ENCODE assay signal across 15 cellular contexts in the genomic region with DNA sequence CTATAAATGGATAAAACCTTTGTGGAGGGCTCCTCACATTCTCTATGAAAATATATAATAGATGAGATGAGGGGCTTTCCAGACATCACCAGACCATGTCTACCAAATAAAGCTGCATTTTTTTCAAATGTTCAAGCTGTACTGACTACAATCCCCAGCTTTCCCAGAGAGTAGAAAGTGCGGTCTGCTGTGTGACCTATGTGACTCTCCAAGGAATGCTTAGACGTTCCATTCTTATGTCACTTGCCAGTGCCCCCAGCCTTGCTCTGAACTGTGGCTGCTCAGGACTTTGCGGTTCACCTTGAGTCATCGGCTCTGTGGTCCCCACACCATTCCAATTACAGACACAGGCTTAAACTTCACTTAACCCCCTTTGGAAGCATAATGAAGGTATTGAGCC. TPM values are rescaled to one million over a fixed set of nuclear protein-coding genes. Genes with fewer than 3 reads are reported as not detected.
DNase-seq lines count a peak whose midpoint lies in the region; ATAC-seq, FAIRE-seq and TF ChIP-seq lines count a peak whose summit lies in the region.
"Had no signal": no experiment of that assay in that cellular context is flagged by ENCODE, and none has a peak within 500 bp of the region (broad histone marks: within the 10 kb centered on the region; RNA-seq: fewer than 3 reads in every experiment).

No MANE protein-coding gene starts in this region.

- no peaks in the 10 kb centered on the region for H3K36me3 ChIP-seq in DND-41 (ENCODE audit: insufficient read depth, low read length)
- H3K36me3 ChIP-seq in astrocyte (ENCODE audit: insufficient read depth, low read length) = no peaks in the 10 kb centered on the region
- H3K36me3 ChIP-seq: right atrium auricular region had no signal

- H3K9me3 Mint-ChIP-seq in astrocyte (ENCODE audit: unreplicated experiment) (no peaks in the 10 kb centered on the region), natural killer cell (no peaks in the 10 kb centered on the region)

- intact Hi-C loops in natural killer cell (cut with micrococcal nuclease) = no loop called here

- no peak overlapping the region for H3K4me3 ChIP-seq in DND-41 (ENCODE audit: low read depth in 1 of 2, low read length in 2 of 2)
- H3K4me3 ChIP-seq in astrocyte (ENCODE audit: insufficient read depth, low read depth, low read length) = peak overlapping the region; percentile 22
- H3K4me3 ChIP-seq: hepatocyte, right atrium auricular region had no signal

- peaks cover 7% of the 10 kb centered on the region for H3K4me1 Mint-ChIP-seq in astrocyte (ENCODE audit: low read depth, unreplicated experiment)
- H3K4me1 Mint-ChIP-seq in natural killer cell = no peaks in the 10 kb centered on the region

- H3K27me3 Mint-ChIP-seq in astrocyte (ENCODE audit: low read depth, unreplicated experiment) = peaks cover 9% of the 10 kb centered on the region
- H3K27me3 Mint-ChIP-seq in natural killer cell (ENCODE audit: low read depth in 2 of 2) = peaks cover 0 to 9% of the 10 kb centered on the region in 2 donors

- no peak for FAIRE-seq in astrocyte (lab: Jason Lieb, UNC)

- H2AFZ ChIP-seq in DND-41 (ENCODE audit: low read depth, low read length) (no peak overlapping the region), astrocyte (ENCODE audit: low read depth, low read length) (no peak overlapping the region)
- H2AFZ ChIP-seq: hepatocyte had no signal

- H3K27ac Mint-ChIP-seq in astrocyte (ENCODE audit: unreplicated experiment) (no peak overlapping the region), natural killer cell (no peak overlapping the region)
- H3K27ac Mint-ChIP-seq: WTC11 had no signal

- H3K4me1 ChIP-seq in DND-41 (ENCODE audit: insufficient read depth, low read length) (no peaks in the 10 kb centered on the region), astrocyte (ENCODE audit: insufficient read depth, low read length) (peaks cover 11% of the 10 kb centered on the region)
- H3K4me1 ChIP-seq: right atrium auricular region had no signal

- H3K79me2 ChIP-seq in DND-41 (ENCODE audit: insufficient read depth, low read length) (no peaks in the 10 kb centered on the region), astrocyte (ENCODE audit: insufficient read depth, low read length) (no peaks in the 10 kb centered on the region)
- H3K79me2 ChIP-seq: hepatocyte had no signal

- ATAC-seq in DND-41 (ENCODE audit: insufficient read depth, low read depth) (peak; percentile 27; the same call in 1 of the 3 replicates), natural killer cell (peak in 2 of 3 donors; percentile 29 to 38)
- ATAC-seq: WTC11 had no signal

- H3K9ac ChIP-seq in DND-41 (ENCODE audit: low read depth, low read length) = no peak overlapping the region
- peak overlapping the region; percentile 22 for H3K9ac ChIP-seq in astrocyte (ENCODE audit: low read length)

- no peaks in the 10 kb centered on the region for H3K9me3 ChIP-seq in DND-41 (ENCODE audit: insufficient read depth, low read length, severe bottlenecking)
- no peaks in the 10 kb centered on the region for H3K9me3 ChIP-seq in astrocyte (ENCODE audit: insufficient read depth, low read depth, low read length)
- H3K9me3 ChIP-seq: right atrium auricular region had no signal

- peaks cover 2% of the 10 kb centered on the region for H3K36me3 Mint-ChIP-seq in astrocyte (ENCODE audit: low read depth, unreplicated experiment)
- H3K36me3 Mint-ChIP-seq in natural killer cell = no peaks in the 10 kb centered on the region

- no peak overlapping the region for H3K4me3 Mint-ChIP-seq in astrocyte (ENCODE audit: unreplicated experiment)
- no peak overlapping the region for H3K4me3 Mint-ChIP-seq in natural killer cell
- H3K4me3 Mint-ChIP-seq: WTC11 had no signal

- TF ChIP-seq CTCF in DND-41 (IDR thresholded peaks at IDR 0.05; ENCODE audit: borderline replicate concordance, extremely low read depth, low read length, poor library complexity, severe bottlenecking) (no peak), astrocyte (IDR thresholded peaks at IDR 0.05; ENCODE audit: insufficient read depth, low read depth, low read length) (no peak), natural killer cell (IDR thresholded peaks at IDR 0.05) (no peak)

- H3K27me3 ChIP-seq in DND-41 (ENCODE audit: insufficient read depth, low read length, poor library complexity) = peaks cover 2% of the 10 kb centered on the region
- H3K27me3 ChIP-seq in astrocyte (ENCODE audit: insufficient read depth, low read length) = no peaks in the 10 kb centered on the region
- H3K27me3 ChIP-seq: hepatocyte had no signal

- no peak overlapping the region for H3K27ac ChIP-seq in DND-41 (ENCODE audit: low read length)
- H3K27ac ChIP-seq in astrocyte (ENCODE audit: low read depth, low read length) = no peak overlapping the region
- H3K27ac ChIP-seq: hepatocyte, right atrium auricular region, RWPE1 had no signal

- H3K4me2 ChIP-seq in DND-41 (ENCODE audit: insufficient read depth, low read length) (no peak overlapping the region), astrocyte (ENCODE audit: low read length) (peak overlapping the region; percentile 76)
- H3K4me2 ChIP-seq: hepatocyte had no signal

- DNase-seq in DND-41 (no peak), HS-27A (ENCODE audit: low read depth) (peak; percentile 26), astrocyte (ENCODE audit: low read depth) (peak; percentile 91), natural killer cell (no peak), OCI-M2 (lab: John Stamatoyannopoulos, UW; ENCODE audit: unreplicated experiment) (no peak), OCI-M1 (lab: John Stamatoyannopoulos, UW) (no peak), SK-N-DZ (ENCODE audit: low spot score) (no peak), DMS 273 treated with DMSO at 0.1 percent for 48 hours (lab: John Stamatoyannopoulos, UW) (no peak)
- DNase-seq: activated naive CD4-positive, alpha-beta T cell treated with anti-CD3 and anti-CD28 coated beads, Interleukin-2, amount 50 U/mL, for 16 hours; effector CD8-positive, alpha-beta T cell; NCI-H2081 had no signal

- H4K20me1 ChIP-seq in DND-41 (ENCODE audit: insufficient read depth, low read length) (no peaks in the 10 kb centered on the region), astrocyte (ENCODE audit: insufficient read depth, low read length) (no peaks in the 10 kb centered on the region)

RNA-seq across cellular contexts. Expression of a gene that starts 47.8 kb away (rescaled TPM):
- not detected in 2 replicates for total RNA-seq in astrocyte
- not detected for total RNA-seq in natural killer cell
- polyA plus RNA-seq in SK-N-DZ (2014; cell fraction: cytosol; rRNA removed) = not detected in 2 replicates
- not detected in 2 replicates for polyA plus RNA-seq in SK-N-DZ (2014; cell fraction: nucleus; rRNA removed)

Comparison
In these comparisons a context has a peak if more than half of its experiments do, and no peak if none do; other contexts are left out.
1. DNase-seq: peak in HS-27A (single experiment) and astrocyte (single experiment); none in DND-41 (single experiment), natural killer cell (single experiment), OCI-M2 (single experiment), OCI-M1 (single experiment), SK-N-DZ (single experiment) and DMS 273 treated with DMSO at 0.1 percent for 48 hours (single experiment).